ENCODE assay signal across 9 cellular contexts in genomic region chr15:73564255-73564654, GRCh38.
DNase-seq lines count a peak whose midpoint lies in the region; ATAC-seq, FAIRE-seq and TF ChIP-seq lines count a peak whose summit lies in the region.
"Had no signal": no experiment of that assay in that cellular context is flagged by ENCODE, and none has a peak within 500 bp of the region (broad histone marks: within the 10 kb centered on the region; RNA-seq: fewer than 3 reads in every experiment).

No MANE protein-coding gene starts in this region.

- peaks cover 12% of the 10 kb centered on the region for H4K20me1 ChIP-seq in PC-3 (ENCODE audit: low read length)

- H3F3A ChIP-seq in PC-3 (ENCODE audit: low read length, unreplicated experiment) = no peaks in the 10 kb centered on the region

- TF ChIP-seq CTCF in PC-3 (conservative IDR thresholded peaks at IDR 0.05; ENCODE audit: low read depth, low read length) = peak; percentile 48
- no peak for TF ChIP-seq CTCF in psoas muscle (IDR thresholded peaks at IDR 0.05)
- peak in 1 of 4 experiments; percentile 3 for TF ChIP-seq CTCF in uterus (IDR thresholded peaks at IDR 0.05)

- H3K36me3 ChIP-seq in PC-3 (ENCODE audit: low read depth, low read length) = peaks cover 36% of the 10 kb centered on the region; the same call in 1 of the 2 replicates
- H3K36me3 ChIP-seq in psoas muscle (ENCODE audit: insufficient read depth in 1 of 2, low read depth in 1 of 2) = peaks cover 0 to 83% of the 10 kb centered on the region in 2 donors
- H3K36me3 ChIP-seq in uterus = no peaks in the 10 kb centered on the region

- peak; percentile 8 to 34 for DNase-seq in NCI-H2081 (lab: John Stamatoyannopoulos, UW)
- no peak for DNase-seq in NCI-H2081 treated with DMSO at 0.1 percent for 48 hours (lab: John Stamatoyannopoulos, UW)
- DNase-seq in PC-3 = peak; percentile 79
- DNase-seq in dermis blood vessel endothelial cell = peak; percentile 80
- DNase-seq in psoas muscle = no peak
- no peak for DNase-seq in uterus
- no peak for DNase-seq in effector CD4-positive, alpha-beta T cell
- no peak for DNase-seq in frontal cortex (ENCODE audit: low spot score in 2 of 2)

- H3K4me3 ChIP-seq in PC-3 (ENCODE audit: low read length) = no peak overlapping the region
- no peak overlapping the region for H3K4me3 ChIP-seq in psoas muscle
- H3K4me3 ChIP-seq in uterus = no peak overlapping the region

- H3K9ac ChIP-seq in PC-3 (ENCODE audit: low read length) = no peak overlapping the region

- H3K9me2 ChIP-seq in PC-3 (replicated peaks; ENCODE audit: low read length) = no peaks in the 10 kb centered on the region

- 0 out of 2 replicates have a peak overlapping the region, but pooled peaks have one; percentile 9 for H3K4me2 ChIP-seq in PC-3 (ENCODE audit: low read length)

- H3K79me2 ChIP-seq in PC-3 (ENCODE audit: low read length) = no peaks in the 10 kb centered on the region

- FAIRE-seq in frontal cortex (lab: Jason Lieb, UNC) = no peak

- TF ChIP-seq POLR2A in uterus (IDR thresholded peaks at IDR 0.05) = no peak

- H3K27ac ChIP-seq in PC-3 (ENCODE audit: low read length) (no peak overlapping the region), psoas muscle (peak overlapping the region; percentile 12), uterus (no peak overlapping the region)

- no peak overlapping the region for H2AFZ ChIP-seq in PC-3 (ENCODE audit: low read length)

- BruUV-seq in PC-3 (replicated peaks; lab: Mats Ljungman, UMichigan) = no TSS peak

- ATAC-seq in PC-3 (peak; percentile 83), psoas muscle (peak; percentile 73 to 86 (median 81))
- ATAC-seq: Panc1 had no signal

- H3K4me1 ChIP-seq in PC-3 (ENCODE audit: insufficient read depth, low read length) (peaks cover 14% of the 10 kb centered on the region), psoas muscle (no peaks in the 10 kb centered on the region), uterus (no peaks in the 10 kb centered on the region)

- CTCF ChIA-PET in PC-3 (lab: Charles Lee) = no interaction called here

- no peaks in the 10 kb centered on the region for H3K27me3 ChIP-seq in PC-3 (ENCODE audit: low read length)
- H3K27me3 ChIP-seq in psoas muscle (ENCODE audit: insufficient read depth in 3 of 3, low read length in 2 of 3) = no peaks in the 10 kb centered on the region
- no peaks in the 10 kb centered on the region for H3K27me3 ChIP-seq in uterus

- H3K9me3 ChIP-seq in PC-3 (ENCODE audit: low read length) = no peaks in the 10 kb centered on the region
- H3K9me3 ChIP-seq in psoas muscle = no peaks in the 10 kb centered on the region
- no peaks in the 10 kb centered on the region for H3K9me3 ChIP-seq in uterus

- intact Hi-C loops in PC-3 (cut with micrococcal nuclease) (loop anchor here (1.0 to 5.0 kb wide), 3 partner anchors 9 to 257 kb away; no protein-coding TSS in a partner anchor), psoas muscle (cut with DNase I) (loop anchor here (2.0 to 10.0 kb wide), 3 partner anchors 69 to 351 kb away; partner anchors contain the start of gene NPTN (in 1 of the 2)), uterus (cut with DNase I; ENCODE audit: low total_unique reads) (no loop called here)

- POLR2A ChIA-PET in PC-3 (lab: Charles Lee; ENCODE audit: unreplicated experiment) = interaction anchor here (1.0 kb wide), 1 partner anchor 69 kb away, joined by 5 read pairs; the partner anchor contains the start of gene NPTN

- WGBS in psoas muscle, 3 donors = 29 to 39% (median 32%) methylated on average over 6 of the region's 6 CpGs

Comparison
In these comparisons a context has a peak if more than half of its experiments do, and no peak if none do; other contexts are left out.
1. DNase-seq: peak in NCI-H2081 (2 of 2), PC-3 (single experiment) and dermis blood vessel endothelial cell (single experiment); none in NCI-H2081 treated with DMSO at 0.1 percent for 48 hours (single experiment), psoas muscle (0 of 2), uterus (0 of 2), effector CD4-positive, alpha-beta T cell (single experiment) and frontal cortex (0 of 2).